ENCODE assay signal across 1 cellular context in the genomic region with DNA sequence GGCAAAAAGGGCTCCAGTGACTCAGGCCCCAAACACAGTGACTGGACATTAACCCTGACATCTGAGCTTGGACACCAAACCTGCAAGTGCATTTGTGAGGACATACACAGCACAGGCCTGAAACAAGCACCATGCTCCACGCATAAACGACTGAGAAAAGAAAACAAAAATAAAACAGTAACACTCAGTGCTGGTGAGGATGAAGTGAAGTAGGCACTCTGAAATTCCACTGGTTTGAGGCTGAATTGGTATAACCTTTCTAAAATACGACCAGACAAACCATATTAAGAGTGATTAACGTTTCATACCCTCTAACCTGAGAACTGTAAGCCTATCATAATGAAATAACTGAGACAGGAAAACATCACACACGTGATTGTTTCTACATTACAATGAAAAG.
TF ChIP-seq lines count a peak whose summit lies in the region.

No MANE protein-coding gene starts in this region.

TF ChIP-seq in endothelial cell of umbilical vein, 7 proteins besides CTCF, POLR2A, EP300 and RAD21:
- TF ChIP-seq EZH2 (IDR thresholded peaks at IDR 0.05; ENCODE audit: borderline replicate concordance, low read depth, low read length, severe bottlenecking) (no peak), POLR2AphosphoS5 (IDR thresholded peaks at IDR 0.05; ENCODE audit: insufficient read depth, low read depth, low read length) (no peak), JUN (IDR thresholded peaks at IDR 0.05; ENCODE audit: borderline replicate concordance, insufficient read depth, insufficient read length, low read depth) (no peak), GATA2 (IDR thresholded peaks at IDR 0.05; ENCODE audit: insufficient read depth, insufficient read length, low read depth, low read length) (no peak), FOS (IDR thresholded peaks at IDR 0.05; ENCODE audit: borderline replicate concordance, insufficient read depth, low read length) (no peak), MYC (IDR thresholded peaks at IDR 0.05; ENCODE audit: low read depth, low read length) (no peak)
- TF ChIP-seq, protein P1, sequence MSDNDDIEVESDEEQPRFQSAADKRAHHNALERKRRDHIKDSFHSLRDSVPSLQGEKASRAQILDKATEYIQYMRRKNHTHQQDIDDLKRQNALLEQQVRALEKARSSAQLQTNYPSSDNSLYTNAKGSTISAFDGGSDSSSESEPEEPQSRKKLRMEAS (IDR thresholded peaks at IDR 0.05; ENCODE audit: insufficient read depth, insufficient read length) = no peak
